11 cellular contexts compared by ENCODE assay signal in the genomic region with DNA sequence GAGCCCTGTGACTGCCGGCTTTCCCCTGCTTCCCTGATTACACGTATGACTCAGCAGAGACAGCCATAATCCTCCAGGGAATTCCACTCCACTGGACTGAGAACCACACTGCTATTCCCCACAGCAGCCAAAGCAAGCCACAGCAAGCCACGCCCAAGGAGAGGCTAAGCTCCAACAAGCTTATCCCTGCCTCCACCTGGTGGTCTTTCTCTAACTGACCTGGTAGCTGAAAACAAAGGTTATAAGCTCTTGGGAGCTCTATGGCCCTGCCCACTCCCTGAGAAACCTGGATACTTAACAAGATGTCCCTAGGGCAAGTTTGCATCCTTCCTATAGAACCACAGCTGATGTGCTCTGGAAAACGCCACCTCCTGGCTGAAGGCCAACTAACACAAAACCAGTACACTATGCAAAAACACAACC.
DNase-seq lines count a peak whose midpoint lies in the region; ATAC-seq lines count a peak whose summit lies in the region.
"Had no signal": no experiment of that assay in that cellular context is flagged by ENCODE, and none has a peak within 500 bp of the region (broad histone marks: within the 10 kb centered on the region; RNA-seq: fewer than 3 reads in every experiment).

No MANE protein-coding gene starts in this region.

- no peak for ATAC-seq in GM21360 (IDR thresholded peaks at IDR 0.05; ENCODE audit: unreplicated experiment)
- ATAC-seq: natural killer cell had no signal

- DNase-seq in DMS153 treated with DMSO at 0.1 percent for 48 hours (lab: John Stamatoyannopoulos, UW; ENCODE audit: unreplicated experiment) = peak; percentile 81
- peak; percentile 18 for DNase-seq in NAMALWA (ENCODE audit: low spot score)
- peak; percentile 5 for DNase-seq in UCSD-AML1 (lab: John Stamatoyannopoulos, UW; ENCODE audit: unreplicated experiment)
- peak; percentile 88 for DNase-seq in islet precursor cell
- no peak for DNase-seq in iPS-NIHi7 (ENCODE audit: extremely low spot score)
- no peak for DNase-seq in NCI-H2196 (lab: John Stamatoyannopoulos, UW; ENCODE audit: unreplicated experiment)
- no peak for DNase-seq in activated CD8-positive, alpha-beta memory T cell treated with anti-CD3 and anti-CD28 coated beads for 24 hours
- DNase-seq: effector memory CD4-positive, alpha-beta T cell; natural killer cell; SIG-M5 had no signal

Comparison
In these comparisons a context has a peak if more than half of its experiments do, and no peak if none do; other contexts are left out.
1. DNase-seq: peak in DMS153 treated with DMSO at 0.1 percent for 48 hours (single experiment), NAMALWA (single experiment), UCSD-AML1 (single experiment) and islet precursor cell (single experiment); none in iPS-NIHi7 (single experiment), NCI-H2196 (single experiment) and activated CD8-positive, alpha-beta memory T cell treated with anti-CD3 and anti-CD28 coated beads for 24 hours (single experiment).